ENCODE assay signal across 8 cellular contexts in the genomic region with DNA sequence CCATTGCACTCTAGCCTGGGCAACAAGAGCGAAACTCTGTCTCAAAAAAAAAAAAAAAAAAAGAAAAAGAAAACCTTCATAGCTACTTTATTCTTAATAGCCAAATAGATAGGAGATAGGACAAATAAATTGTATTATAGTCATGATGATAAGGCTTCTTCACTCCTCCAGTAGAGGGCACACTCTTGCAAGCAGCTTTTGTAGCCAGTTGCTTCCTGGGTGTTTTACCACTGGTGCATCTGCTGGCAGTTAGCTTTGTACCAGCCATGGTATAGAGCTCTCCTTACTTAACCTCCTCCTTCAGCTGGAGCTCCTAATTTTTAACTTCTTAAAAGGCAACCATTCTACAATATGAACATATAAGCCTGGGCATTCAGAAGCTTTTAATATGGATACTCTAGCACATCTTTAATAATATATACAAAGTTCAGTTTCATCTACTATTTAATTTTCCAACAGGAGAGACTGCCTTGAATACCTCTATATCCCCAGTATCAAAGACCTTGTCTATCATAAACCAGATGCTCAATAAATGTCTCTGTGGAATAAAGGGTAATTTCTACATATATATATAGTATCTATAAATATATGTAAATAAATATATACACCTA. TPM values are rescaled to one million over a fixed set of nuclear protein-coding genes. Genes with fewer than 3 reads are reported as not detected.
DNase-seq lines count a peak whose midpoint lies in the region; ATAC-seq and TF ChIP-seq lines count a peak whose summit lies in the region.

No MANE protein-coding gene starts in this region.

- no peaks in the 10 kb centered on the region for H4K20me1 ChIP-seq in OCI-LY1 (ENCODE audit: insufficient read depth, low read length)

- no peaks in the 10 kb centered on the region for H3K79me2 ChIP-seq in OCI-LY1 (ENCODE audit: insufficient read depth, low read length)

- H3K27ac ChIP-seq in OCI-LY1 (ENCODE audit: low read depth, low read length, poor library complexity, severe bottlenecking) (no peak overlapping the region), ascending aorta (no peak overlapping the region)

- DNase-seq in Ammon's horn (ENCODE audit: low spot score) (peak; percentile 80), HUDEP-2 (lab: John Stamatoyannopoulos, UW; ENCODE audit: unreplicated experiment in 76 of 76) (peak in 55 of 76 experiments; percentile 4 to 76 (median 42)), ascending aorta (ENCODE audit: low spot score in 2 of 2) (no peak), iPS DF 19.7 (ENCODE audit: low read depth, low spot score) (peak; percentile 30)
- DNase-seq in stimulated activated CD4-positive, alpha-beta T cell treated with anti-CD3 and anti-CD28 coated beads, Interleukin-4, amount 100 ng/mL, for 1 hour = peak; percentile 9

- ATAC-seq in GM18499 (IDR thresholded peaks at IDR 0.05; ENCODE audit: insufficient read depth, unreplicated experiment) (peak; percentile 85), HG02970 (IDR thresholded peaks at IDR 0.05; ENCODE audit: low FRiP score, unreplicated experiment) (no peak)

- peak; percentile 75 for TF ChIP-seq CTCF in OCI-LY1 (IDR thresholded peaks at IDR 0.05; ENCODE audit: low read length)
- TF ChIP-seq CTCF in ascending aorta (IDR thresholded peaks at IDR 0.05) = peak in 2 of 3 experiments; percentile 37 to 50

- H3K36me3 ChIP-seq in OCI-LY1 (ENCODE audit: insufficient read depth, low read length) (no peaks in the 10 kb centered on the region; the same call in 1 of the 2 replicates), ascending aorta (no peaks in the 10 kb centered on the region)

- no peaks in the 10 kb centered on the region for H3K9me3 ChIP-seq in OCI-LY1 (ENCODE audit: low read length)
- H3K9me3 ChIP-seq in ascending aorta = no peaks in the 10 kb centered on the region

- no peak overlapping the region for H2AFZ ChIP-seq in OCI-LY1 (ENCODE audit: low read length)

- H3K4me1 ChIP-seq in OCI-LY1 (ENCODE audit: insufficient read depth, low read length, severe bottlenecking) = no peaks in the 10 kb centered on the region
- H3K4me1 ChIP-seq in ascending aorta = no peaks in the 10 kb centered on the region

- H3K27me3 ChIP-seq in OCI-LY1 (ENCODE audit: insufficient read depth, low read length) = no peaks in the 10 kb centered on the region
- H3K27me3 ChIP-seq in ascending aorta = no peaks in the 10 kb centered on the region

- H3F3A ChIP-seq in OCI-LY1 (ENCODE audit: insufficient read depth, low read length) = no peaks in the 10 kb centered on the region

- no peak overlapping the region for H3K9ac ChIP-seq in OCI-LY1 (ENCODE audit: low read length)

- H3K9me2 ChIP-seq in OCI-LY1 (ENCODE audit: low read depth, low read length) = no peaks in the 10 kb centered on the region

- no peak overlapping the region for H3K4me3 ChIP-seq in OCI-LY1 (ENCODE audit: low read depth, low read length, poor library complexity, severe bottlenecking)
- no peak overlapping the region for H3K4me3 ChIP-seq in ascending aorta

- intact Hi-C loops in ascending aorta (cut with DNase I) = no loop called here

- no peak overlapping the region for H3K4me2 ChIP-seq in OCI-LY1 (ENCODE audit: low read length)

RNA-seq across cellular contexts. Expression of a gene that starts 35.8 kb away (rescaled TPM):
- 19.8 TPM for total RNA-seq in ascending aorta

Comparison
In these comparisons a context has a peak if more than half of its experiments do, and no peak if none do; other contexts are left out.
1. DNase-seq: peak in Ammon's horn (single experiment), HUDEP-2 (55 of 76), iPS DF 19.7 (single experiment) and stimulated activated CD4-positive, alpha-beta T cell treated with anti-CD3 and anti-CD28 coated beads, Interleukin-4, amount 100 ng/mL, for 1 hour (single experiment); none in ascending aorta (0 of 2).